In genomic region chr11:119357069-119357468, GRCh38 we compare ENCODE assay signal across 8 cellular contexts. TPM values are rescaled to one million over a fixed set of nuclear protein-coding genes. Genes with fewer than 3 reads are reported as not detected.
DNase-seq lines count a peak whose midpoint lies in the region; TF ChIP-seq lines count a peak whose summit lies in the region.

No MANE protein-coding gene starts in this region.

- no peaks in the 10 kb centered on the region for H3K9me2 ChIP-seq in PC-9 (ENCODE audit: insufficient read depth)

- POLR2A ChIA-PET in PC-9 (lab: Charles Lee; ENCODE audit: unreplicated experiment) = interaction anchor here (0.6 kb wide), 1 partner anchor 81 kb away, joined by 4 read pairs; no protein-coding TSS in a partner anchor

- H3K4me2 ChIP-seq in PC-9 (peak overlapping the region; percentile 100), trophoblast cell (ENCODE audit: low read length) (peak overlapping the region; percentile 99)

- CTCF ChIA-PET in PC-9 (lab: Charles Lee) = interaction anchor here (0.6 to 2.4 kb wide), 7 partner anchors 10 to 160 kb away, joined by 3 to 19 read pairs (median 6); no protein-coding TSS in a partner anchor

- peak overlapping the region; percentile 41 to 67 for H3K4me3 Mint-ChIP-seq in CD14-positive monocyte

- no peak overlapping the region for H2BK12ac ChIP-seq in trophoblast cell (ENCODE audit: low read length)

- H3K4me1 ChIP-seq in PC-9 (replicated peaks; ENCODE audit: insufficient read depth) = peaks cover 26% of the 10 kb centered on the region
- H3K4me1 ChIP-seq in trophoblast cell (ENCODE audit: control insufficient read depth in 1 of 2, insufficient read depth in 2 of 2, low read length in 2 of 2) = peaks cover 15% of the 10 kb centered on the region in 2 experiments

- H4K12ac ChIP-seq in trophoblast cell (ENCODE audit: low read depth, low read length) = no peak overlapping the region

- H2AK5ac ChIP-seq in trophoblast cell (ENCODE audit: low read length) = no peak overlapping the region

- H4K91ac ChIP-seq in trophoblast cell (ENCODE audit: low read depth, low read length) = no peak overlapping the region

- H3K9me3 ChIP-seq in PC-9 (ENCODE audit: insufficient read depth, low read depth) = no peaks in the 10 kb centered on the region
- no peaks in the 10 kb centered on the region for H3K9me3 ChIP-seq in trophoblast cell (ENCODE audit: insufficient read depth, low read depth, low read length)

- H4K8ac ChIP-seq in trophoblast cell (ENCODE audit: low read depth, low read length) = no peak overlapping the region

- no peaks in the 10 kb centered on the region for H3K36me3 ChIP-seq in PC-9 (ENCODE audit: low read depth)
- H3K36me3 ChIP-seq in trophoblast cell (ENCODE audit: control insufficient read depth in 1 of 2, insufficient read depth in 2 of 2, low read length in 2 of 2) = peaks cover 5 to 6% of the 10 kb centered on the region in 2 experiments

- H3K4me1 Mint-ChIP-seq in CD14-positive monocyte = peaks cover 11% of the 10 kb centered on the region

- no peaks in the 10 kb centered on the region for H4K20me1 ChIP-seq in PC-9 (ENCODE audit: insufficient read depth)

- no peaks in the 10 kb centered on the region for H3K36me3 Mint-ChIP-seq in CD14-positive monocyte

- H3K27me3 Mint-ChIP-seq in CD14-positive monocyte (ENCODE audit: low read depth in 3 of 3) = peaks cover 29 to 52% (median 32%) of the 10 kb centered on the region in 3 donors

- intact Hi-C loops in CD14-positive monocyte (cut with micrococcal nuclease) (loop anchor here (2.0 kb wide), 2 partner anchors 116 to 118 kb away; no protein-coding TSS in a partner anchor), PC-9 (cut with micrococcal nuclease; ENCODE audit: unreplicated experiment) (no loop called here)

- H3K27me3 ChIP-seq in PC-9 (ENCODE audit: insufficient read depth, low read depth) = no peaks in the 10 kb centered on the region
- H3K27me3 ChIP-seq in trophoblast cell (ENCODE audit: insufficient read depth, low read length) = no peaks in the 10 kb centered on the region

- no peak overlapping the region for H3K18ac ChIP-seq in trophoblast cell (ENCODE audit: low read length)

- H3K27ac Mint-ChIP-seq in CD14-positive monocyte = peak overlapping the region in 2 of 7 donors; percentile 63 to 83

- peak overlapping the region; percentile 71; the same call in 1 of the 2 replicates for H3K4me3 ChIP-seq in PC-9
- H3K4me3 ChIP-seq in fibroblast of mammary gland (ENCODE audit: control insufficient read depth, low read depth, low read length) = peak overlapping the region; percentile 61
- no peak overlapping the region for H3K4me3 ChIP-seq in trophoblast cell (ENCODE audit: low read depth, low read length)

- peaks cover 10% of the 10 kb centered on the region for H3K79me1 ChIP-seq in trophoblast cell (ENCODE audit: low read length)

- no CpG with 5 or more reads among the region's 13 CpGs for WGBS in trophoblast cell (ENCODE audit: extremely low coverage, insufficient coverage, insufficient read length)

- no peak overlapping the region for H3K9ac ChIP-seq in trophoblast cell (ENCODE audit: low read length)

- H3K79me2 ChIP-seq in PC-9 (ENCODE audit: low read depth) = no peaks in the 10 kb centered on the region
- H3K79me2 ChIP-seq in trophoblast cell (ENCODE audit: control insufficient read depth, insufficient read depth, low read length, poor library complexity) = peaks cover 1% of the 10 kb centered on the region

- no TSS peak for BruUV-seq in PC-9 (replicated peaks; lab: Mats Ljungman, UMichigan)

- peaks cover 0 to 2% (median 0%) of the 10 kb centered on the region in 7 donors for H3K9me3 Mint-ChIP-seq in CD14-positive monocyte

- H2BK5ac ChIP-seq in trophoblast cell (ENCODE audit: low read depth, low read length, poor library complexity) = no peak overlapping the region

- H3K14ac ChIP-seq in trophoblast cell (ENCODE audit: low read length) = no peak overlapping the region

- no peak overlapping the region for H3K4ac ChIP-seq in trophoblast cell (ENCODE audit: low read depth, low read length)

- H3F3A ChIP-seq in PC-9 (ENCODE audit: insufficient read depth, low read depth) = peaks cover 20% of the 10 kb centered on the region

- DNase-seq in CD14-positive monocyte (ENCODE audit: low spot score) (no peak), PC-9 (no peak), fibroblast of mammary gland (ENCODE audit: low read depth) (no peak), trophoblast cell (no peak), glomerular visceral epithelial cell (ENCODE audit: extremely low spot score) (no peak), SW 1271 (lab: John Stamatoyannopoulos, UW) (no peak), NCI-H1417 (lab: John Stamatoyannopoulos, UW) (no peak), LoVo (ENCODE audit: low spot score) (no peak)

- no peak overlapping the region for H2BK120ac ChIP-seq in trophoblast cell (ENCODE audit: insufficient read depth, low read length, poor library complexity)

- H2AFZ ChIP-seq in PC-9 = no peak overlapping the region
- H2AFZ ChIP-seq in trophoblast cell (ENCODE audit: insufficient read depth, low read length, poor library complexity) = no peak overlapping the region

- no peak for TF ChIP-seq CTCF in CD14-positive monocyte (IDR thresholded peaks at IDR 0.05)
- no peak for TF ChIP-seq CTCF in PC-9 (conservative IDR thresholded peaks at IDR 0.05)
- no peak for TF ChIP-seq CTCF in fibroblast of mammary gland (conservative IDR thresholded peaks at IDR 0.05; ENCODE audit: control insufficient read depth, insufficient read depth, low read depth, low read length)

- H3K27ac ChIP-seq in PC-9 (no peak overlapping the region), trophoblast cell (ENCODE audit: low read depth, low read length) (no peak overlapping the region)

- no peak overlapping the region for H3K23ac ChIP-seq in trophoblast cell (ENCODE audit: low read length)

RNA-seq across cellular contexts. Expression of gene MFRP, which starts 10.6 kb away (rescaled TPM):
- polyA plus RNA-seq in CD14-positive monocyte = not detected
- total RNA-seq in PC-9 (2021) = not detected in 2 replicates
- polyA plus RNA-seq in trophoblast cell (2013) = not detected in 2 replicates

RNA-seq across cellular contexts. Expression of gene C1QTNF5, which starts 16.4 kb away (rescaled TPM):
- not detected for polyA plus RNA-seq in CD14-positive monocyte
- not detected in 2 replicates for total RNA-seq in PC-9 (2021)
- 1.3 and 1.8 TPM in 2 replicates for polyA plus RNA-seq in trophoblast cell (2013)

RNA-seq across cellular contexts. Expression of gene RNF26, which starts 22.7 kb away (rescaled TPM):
- polyA plus RNA-seq in CD14-positive monocyte = 10 to 100 TPM; 20.5 to 27.6 TPM
- 55.0 and 64.3 TPM in 2 replicates for total RNA-seq in PC-9 (2021)
- polyA plus RNA-seq in trophoblast cell (2013) = 40.9 and 41.2 TPM in 2 replicates

RNA-seq across cellular contexts. Expression of gene USP2, which starts 24.4 kb away (rescaled TPM):
- polyA plus RNA-seq in CD14-positive monocyte = not detected
- 2.1 and 2.7 TPM in 2 replicates for total RNA-seq in PC-9 (2021)
- polyA plus RNA-seq in trophoblast cell (2013) = 3.2 and 3.3 TPM in 2 replicates

RNA-seq across cellular contexts. Expression of gene MCAM, which starts 40.1 kb away (rescaled TPM):
- polyA plus RNA-seq in CD14-positive monocyte = not detected
- 38.8 and 54.5 TPM in 2 replicates for total RNA-seq in PC-9 (2021)
- polyA plus RNA-seq in trophoblast cell (2013) = 42.9 and 51.1 TPM in 2 replicates
